Comparison of ENCODE assay signal across 8 cellular contexts in genomic region chr1:11980676-11980972, GRCh38. TPM values are rescaled to one million over a fixed set of nuclear protein-coding genes. Genes with fewer than 3 reads are reported as not detected.
DNase-seq lines count a peak whose midpoint lies in the region; ATAC-seq, FAIRE-seq and TF ChIP-seq lines count a peak whose summit lies in the region.

No MANE protein-coding gene starts in this region.

- intact Hi-C loops in MCF 10A (cut with micrococcal nuclease), result loop anchor here (1.0 to 2.0 kb wide), 3 partner anchors 38 to 51 kb away; partner anchors contain the start of genes MIIP and PLOD1

- under 1% methylated on average over 11 of the region's 12 CpGs for WGBS in A549 (ENCODE audit: missing lambda C conversion rate)

- no peak for TF ChIP-seq EP300 in A549 (IDR thresholded peaks at IDR 0.05)

- TF ChIP-seq CTCF in A549 (IDR thresholded peaks at IDR 0.05) (no peak), MCF 10A (IDR thresholded peaks at IDR 0.05; ENCODE audit: unreplicated experiment) (no peak)

- ATAC-seq in A549 (no peak), HG03571 (IDR thresholded peaks at IDR 0.05; ENCODE audit: unreplicated experiment) (peak; percentile 3), GM21825 (IDR thresholded peaks at IDR 0.05; ENCODE audit: unreplicated experiment) (no peak), HG03442 (IDR thresholded peaks at IDR 0.05; ENCODE audit: unreplicated experiment) (no peak), GM19351 (IDR thresholded peaks at IDR 0.05; ENCODE audit: unreplicated experiment) (no peak)

- no peak for TF ChIP-seq POLR2A in A549 (IDR thresholded peaks at IDR 0.05; ENCODE audit: low read length)

- TF ChIP-seq RAD21 in A549 (conservative IDR thresholded peaks at IDR 0.05 in 1 of 2, IDR thresholded peaks at IDR 0.05 in 1 of 2), result no peak

- H3K4me3 ChIP-seq in A549 (peak overlapping the region; percentile 98), mononuclear cell (ENCODE audit: low read length) (peak overlapping the region; percentile 88)

- POLR2A ChIA-PET in A549 (lab: Yijun Ruan, JAX), result interaction anchor here (0.7 to 3.5 kb wide), 4 partner anchors 10 to 637 kb away, joined by 3 to 45 read pairs (median 6); partner anchors contain the start of genes DHRS3 and PLOD1
- POLR2A ChIA-PET in MCF 10A (lab: Yijun Ruan, JAX), result interaction anchor here (0.6 to 7.1 kb wide), 22 partner anchors 12 to 783 kb away, joined by 3 to 180 read pairs (median 6); partner anchors contain the start of genes CLCN6, KIAA2013, MIIP and MTHFR

- peak overlapping the region; percentile 95 to 97 for H3K27ac ChIP-seq in A549

- H3K4me3 Mint-ChIP-seq in MCF 10A (ENCODE audit: unreplicated experiment), result peak overlapping the region; percentile 78

- no peaks in the 10 kb centered on the region for H3K27me3 Mint-ChIP-seq in MCF 10A (ENCODE audit: insufficient read depth, unreplicated experiment)

- DNase-seq in A549 (ENCODE audit: low read depth in 1 of 2, low spot score in 1 of 2), result peak in 1 of 2 experiments; percentile 26
- no peak for DNase-seq in MCF 10A (ENCODE audit: unreplicated experiment)
- DNase-seq in DMS 273 (lab: John Stamatoyannopoulos, UW; ENCODE audit: unreplicated experiment), result no peak

- no peaks in the 10 kb centered on the region for H3K9me3 ChIP-seq in A549
- H3K9me3 ChIP-seq in mononuclear cell (ENCODE audit: low read depth, low read length), result no peaks in the 10 kb centered on the region

- peaks cover 50% of the 10 kb centered on the region for H3K36me3 Mint-ChIP-seq in MCF 10A (ENCODE audit: insufficient read depth, unreplicated experiment)

- H3K4me1 Mint-ChIP-seq in MCF 10A (ENCODE audit: insufficient read depth, unreplicated experiment), result peaks cover 29% of the 10 kb centered on the region

- TSS peak; percentile 46 for BruUV-seq in MCF 10A (replicated peaks; lab: Mats Ljungman, UMichigan)

- no peaks in the 10 kb centered on the region for H3K27me3 ChIP-seq in mononuclear cell (ENCODE audit: insufficient read depth, low read length)

- FAIRE-seq in A549 (lab: Jason Lieb, UNC), result no peak

- peaks cover 20% of the 10 kb centered on the region for H3K4me1 ChIP-seq in A549
- H3K4me1 ChIP-seq in mononuclear cell (ENCODE audit: insufficient read depth, low read length), result peaks cover 66% of the 10 kb centered on the region

- peak overlapping the region; percentile 99 for H3K27ac Mint-ChIP-seq in MCF 10A (ENCODE audit: low read depth, unreplicated experiment)

- H3K4me2 ChIP-seq in A549, result peak overlapping the region; percentile 96

- CTCF ChIA-PET in A549 (lab: Yijun Ruan, JAX), result interaction anchor here (1.3 to 2.0 kb wide), 3 partner anchors 73 to 228 kb away, joined by 3 to 7 read pairs (median 5); no protein-coding TSS in a partner anchor
- CTCF ChIA-PET in MCF 10A (lab: Yijun Ruan, JAX), result interaction anchor here (0.6 to 1.3 kb wide), 3 partner anchors 26 to 176 kb away, joined by 3 to 4 read pairs (median 3); no protein-coding TSS in a partner anchor

- no peaks in the 10 kb centered on the region for H3K9me3 Mint-ChIP-seq in MCF 10A (ENCODE audit: unreplicated experiment)

TF ChIP-seq in A549, 52 proteins besides CTCF, POLR2A, EP300 and RAD21:
- peak; percentile 84 for TF ChIP-seq KDM5A (IDR thresholded peaks at IDR 0.05)
- TF ChIP-seq RFX5 (IDR thresholded peaks at IDR 0.05), result no peak

RNA-seq across cellular contexts. Expression of gene MFN2, which starts 0.4 kb away (rescaled TPM):
- polyA plus RNA-seq in A549 (2011; rRNA removed) (34.7 and 40.3 TPM in 2 replicates), A549 (2017; fragmentation: RNase III; extraction: RNeasy Plus Mini Kit Qiagen cat#74134 plus additional on column Dnase treatment) (35.7 to 36.8 TPM (median 35.9 TPM) in 3 replicates)
- 28.0 and 30.9 TPM in 2 replicates for polyA plus RNA-seq in A549 (2012; cell fraction: cytosol; rRNA removed)
- 42.7 and 57.4 TPM in 2 replicates for polyA plus RNA-seq in A549 (2012; cell fraction: nucleus; rRNA removed)
- polyA minus RNA-seq in A549 (2011; rRNA and poly(A)+ RNA removed), result 40.6 and 44.2 TPM in 2 replicates
- total RNA-seq in MCF 10A (2022) (95.6 and 105 TPM in 2 replicates), mononuclear cell (35.2 TPM)

RNA-seq across cellular contexts. Expression of gene MIIP, which starts 38.7 kb away (rescaled TPM):
- polyA plus RNA-seq in A549 (2011; rRNA removed) (7.1 and 8.5 TPM in 2 replicates), A549 (2017; fragmentation: RNase III; extraction: RNeasy Plus Mini Kit Qiagen cat#74134 plus additional on column Dnase treatment) (11.1 to 14.2 TPM (median 13.9 TPM) in 3 replicates)
- polyA plus RNA-seq in A549 (2012; cell fraction: cytosol; rRNA removed), result 22.5 and 30.4 TPM in 2 replicates
- polyA plus RNA-seq in A549 (2012; cell fraction: nucleus; rRNA removed), result 110 and 147 TPM in 2 replicates
- 7.5 and 11.2 TPM in 2 replicates for polyA minus RNA-seq in A549 (2011; rRNA and poly(A)+ RNA removed)
- total RNA-seq in MCF 10A (2022) (22.1 and 25.3 TPM in 2 replicates), mononuclear cell (25.6 TPM)

RNA-seq across cellular contexts. Expression of gene PLOD1, which starts 46.1 kb away (rescaled TPM):
- polyA plus RNA-seq in A549 (2011; rRNA removed), result 53.8 and 66.7 TPM in 2 replicates
- polyA plus RNA-seq in A549 (2012; cell fraction: cytosol; rRNA removed), result 65.6 and 81.8 TPM in 2 replicates
- 154 and 189 TPM in 2 replicates for polyA plus RNA-seq in A549 (2012; cell fraction: nucleus; rRNA removed)
- 78.6 to 85.2 TPM (median 83.9 TPM) in 3 replicates for polyA plus RNA-seq in A549 (2017; fragmentation: RNase III; extraction: RNeasy Plus Mini Kit Qiagen cat#74134 plus additional on column Dnase treatment)
- 80.8 and 92.3 TPM in 2 replicates for polyA minus RNA-seq in A549 (2011; rRNA and poly(A)+ RNA removed)
- total RNA-seq in MCF 10A (2022), result 47.2 and 48.2 TPM in 2 replicates
- total RNA-seq in mononuclear cell, result 21.8 TPM

RNA-seq across cellular contexts. Expression of gene KIAA2013, which starts 54.4 kb away (rescaled TPM):
- polyA plus RNA-seq in A549 (2011; rRNA removed) (23.0 and 26.1 TPM in 2 replicates), A549 (2017; fragmentation: RNase III; extraction: RNeasy Plus Mini Kit Qiagen cat#74134 plus additional on column Dnase treatment) (22.3 to 23.5 TPM (median 23.3 TPM) in 3 replicates)
- 50.7 and 67.3 TPM in 2 replicates for polyA plus RNA-seq in A549 (2012; cell fraction: cytosol; rRNA removed)
- polyA plus RNA-seq in A549 (2012; cell fraction: nucleus; rRNA removed), result 54.3 and 92.8 TPM in 2 replicates
- polyA minus RNA-seq in A549 (2011; rRNA and poly(A)+ RNA removed), result 19.5 and 21.6 TPM in 2 replicates
- total RNA-seq in MCF 10A (2022) (20.4 and 24.3 TPM in 2 replicates), mononuclear cell (27.3 TPM)
